ENCODE assay signal across 1 cellular context in genomic region chr19:48965033-48965805, GRCh38.
TF ChIP-seq lines count a peak whose summit lies in the region.

Gene FTL, plus strand, starts transcription at chr19:48965309. Its CDS starts 199 bp downstream, at chr19:48965508.

TF ChIP-seq in K562, 482 proteins besides CTCF, POLR2A, EP300 and RAD21 (continued from another document and continues in another):
- TF ChIP-seq ZHX1 (conservative IDR thresholded peaks at IDR 0.05; ENCODE audit: low read length) (no peak), MXI1 (IDR thresholded peaks at IDR 0.05; ENCODE audit: low read depth, low read length) (peak; percentile 62), MAZ (CRISPR knock-in tag; conservative IDR thresholded peaks at IDR 0.05 in 1 of 2, IDR thresholded peaks at IDR 0.05 in 1 of 2) (peak; percentile 59 to 89; a peak in 2 of 4 replicates), NCOR1 (IDR thresholded peaks at IDR 0.05) (peak; percentile 84), ZNF124 (CRISPR knock-in tag; IDR thresholded peaks at IDR 0.05) (no peak), ZNF512 (tag; IDR thresholded peaks at IDR 0.05) (no peak), SLC30A9 (CRISPR knock-in tag; IDR thresholded peaks at IDR 0.05) (no peak), HMGXB4 (CRISPR knock-in tag; IDR thresholded peaks at IDR 0.05) (peak; percentile 89; the same call in 1 of the 2 replicates), HNRNPLL (IDR thresholded peaks at IDR 0.05; ENCODE audit: low read depth, low read length, poor library complexity, severe bottlenecking) (peak; percentile 82), CREM (IDR thresholded peaks at IDR 0.05; ENCODE audit: low read depth) (peak; percentile 69), YY1 (IDR thresholded peaks at IDR 0.05; ENCODE audit: borderline replicate concordance in 1 of 3, control insufficient read depth in 1 of 3, extremely low read depth in 1 of 3, insufficient read depth in 3 of 3, insufficient read length in 1 of 3, insufficient replicate concordance in 2 of 3, low read depth in 1 of 3, low read length in 2 of 3) (peak in 2 of 3 experiments; percentile 56 to 63), OTX1 (CRISPR knock-in tag; IDR thresholded peaks at IDR 0.05) (peak; percentile 34; the same call in 1 of the 2 replicates), THAP7 (CRISPR knock-in tag; IDR thresholded peaks at IDR 0.05) (peak; percentile 48; the same call in 1 of the 2 replicates), HBP1 (CRISPR knock-in tag; IDR thresholded peaks at IDR 0.05) (0 out of 2 replicates have a peak, but pooled peaks have one; percentile 78), PHTF2 (CRISPR knock-in tag; IDR thresholded peaks at IDR 0.05) (no peak), HNRNPUL1 (IDR thresholded peaks at IDR 0.05; ENCODE audit: low read length) (peak; percentile 77; the same call in 1 of the 2 replicates), TGIF2 (CRISPR knock-in tag; IDR thresholded peaks at IDR 0.05) (peak; percentile 51; the same call in 1 of the 2 replicates), ZNF407 (IDR thresholded peaks at IDR 0.05; ENCODE audit: low read depth) (peak; percentile 80), PCBP1 (IDR thresholded peaks at IDR 0.05; ENCODE audit: low read depth, low read length, poor library complexity, severe bottlenecking) (peak; percentile 91), ZNF224 (CRISPR knock-in tag; IDR thresholded peaks at IDR 0.05) (no peak), TFAP4 (CRISPR knock-in tag; IDR thresholded peaks at IDR 0.05; ENCODE audit: borderline replicate concordance) (peak; percentile 77), PHF20 (IDR thresholded peaks at IDR 0.05; ENCODE audit: partially characterized antibody) (peak; percentile 39), GTF2B (IDR thresholded peaks at IDR 0.05; ENCODE audit: extremely low read depth, insufficient read length) (peak; percentile 86), POLR3A (IDR thresholded peaks at IDR 0.05; ENCODE audit: borderline replicate concordance, extremely low read depth, insufficient read depth, insufficient read length) (no peak), CXXC5 (CRISPR knock-in tag; IDR thresholded peaks at IDR 0.05) (peak; percentile 89), NR2C1 (IDR thresholded peaks at IDR 0.05) (no peak), NR2C1 (tag; IDR thresholded peaks at IDR 0.05) (0 out of 2 replicates have a peak, but pooled peaks have one; percentile 44), CREB1 (IDR thresholded peaks at IDR 0.05) (no peak; the same call in 1 of the 2 replicates), CREB1 (CRISPR knock-in tag; IDR thresholded peaks at IDR 0.05) (peak; percentile 34), ZBTB7A (IDR thresholded peaks at IDR 0.05; ENCODE audit: borderline replicate concordance, control insufficient read depth, low read depth, low read length) (peak; percentile 76; the same call in 1 of the 2 replicates), FOXJ2 (tag; IDR thresholded peaks at IDR 0.05) (peak; percentile 70), LCOR (CRISPR knock-in tag; IDR thresholded peaks at IDR 0.05) (peak; percentile 94), BHLHE40 (IDR thresholded peaks at IDR 0.05; ENCODE audit: low read length) (peak; percentile 89), NEUROD1 (IDR thresholded peaks at IDR 0.05; ENCODE audit: borderline replicate concordance, low read depth, low read length, partially characterized antibody) (peak; percentile 86), JUN (IDR thresholded peaks at IDR 0.05; ENCODE audit: borderline replicate concordance, low read depth, low read length) (peak; percentile 44; the same call in 1 of the 2 replicates), JUN (CRISPR knock-in tag; IDR thresholded peaks at IDR 0.05; ENCODE audit: borderline replicate concordance) (no peak), TSC22D4 (tag; IDR thresholded peaks at IDR 0.05) (no peak), BRCA1 (IDR thresholded peaks at IDR 0.05) (no peak), BRCA1 (CRISPR knock-in tag; IDR thresholded peaks at IDR 0.05) (no peak), ZNF277 (CRISPR knock-in tag; IDR thresholded peaks at IDR 0.05; ENCODE audit: borderline replicate concordance) (no peak), RBFOX2 (IDR thresholded peaks at IDR 0.05; ENCODE audit: low read depth, low read length) (peak; percentile 99; the same call in 1 of the 2 replicates), NFATC3 (IDR thresholded peaks at IDR 0.05) (0 out of 2 replicates have a peak, but pooled peaks have one; percentile 27), MED1 (CRISPR knock-in tag; IDR thresholded peaks at IDR 0.05; ENCODE audit: borderline replicate concordance) (no peak), RNF2 (IDR thresholded peaks at IDR 0.05) (peak; percentile 70), NR1H2 (CRISPR knock-in tag; IDR thresholded peaks at IDR 0.05) (peak; percentile 74; the same call in 1 of the 2 replicates)
